Comparison of ENCODE assay signal across 10 cellular contexts in genomic region chr6:125753218-125753936, GRCh38. TPM values are rescaled to one million over a fixed set of nuclear protein-coding genes. Genes with fewer than 3 reads are reported as not detected.
DNase-seq lines count a peak whose midpoint lies in the region; ATAC-seq, FAIRE-seq and TF ChIP-seq lines count a peak whose summit lies in the region.
"Had no signal": no experiment of that assay in that cellular context is flagged by ENCODE, and none has a peak within 500 bp of the region (broad histone marks: within the 10 kb centered on the region; RNA-seq: fewer than 3 reads in every experiment).

No MANE protein-coding gene starts in this region.

- ATAC-seq in pancreas (peak in 2 of 4 donors; percentile 11 to 31), T-helper 17 cell (no peak)
- ATAC-seq: esophagus mucosa had no signal

- TF ChIP-seq POLR2A in thyroid gland (IDR thresholded peaks at IDR 0.05), result no peak

- H3K4me3 ChIP-seq in pancreas, result no peak overlapping the region
- H3K4me3 ChIP-seq in thyroid gland (replicated peaks in 1 of 3), result no peak overlapping the region
- H3K4me3 ChIP-seq in effector memory CD4-positive, alpha-beta T cell (ENCODE audit: insufficient read depth, low read depth, low read length, poor library complexity, severe bottlenecking), result no peak overlapping the region

- H3K27me3 Mint-ChIP-seq in T-helper 17 cell, result peaks cover 43% of the 10 kb centered on the region

- 26 to 34% methylated on average over 5 of the region's 5 CpGs for WGBS in pancreas, 2 donors
- 42 to 49% methylated on average over 5 of the region's 5 CpGs for WGBS in thyroid gland, 2 donors

- H3K36me3 Mint-ChIP-seq in T-helper 17 cell (ENCODE audit: low read depth), result peaks cover 6% of the 10 kb centered on the region

- FAIRE-seq in pancreas (lab: Jason Lieb, UNC), result peak; percentile 91

- DNase-seq in GM03348 (ENCODE audit: low spot score) (peak; percentile 4), NCI-H2171 (lab: John Stamatoyannopoulos, UW) (peak; percentile 21), dermis microvascular lymphatic vessel endothelial cell (ENCODE audit: low read depth in 2 of 2) (peak; percentile 35 to 54), pancreas (peak in 4 of 6 donors; percentile 31 to 64 (median 46)), thyroid gland (no peak), T-helper 17 cell (no peak)
- DNase-seq in activated naive CD4-positive, alpha-beta T cell treated with Interleukin-2 at 50 U/mL for 16 hours, result no peak
- no peak for DNase-seq in effector memory CD4-positive, alpha-beta T cell
- DNase-seq: stimulated activated naive CD4-positive, alpha-beta T cell treated with Interleukin-2 at 50 U/mL for 16 hours had no signal

- H3K27ac ChIP-seq in pancreas (peak overlapping the region in 2 of 4 donors; percentile 8 to 56), thyroid gland (no peak overlapping the region)
- no peak overlapping the region for H3K27ac ChIP-seq in effector memory CD4-positive, alpha-beta T cell (ENCODE audit: insufficient read depth, low read length, poor library complexity, severe bottlenecking)

- no peak overlapping the region for H3K4me3 Mint-ChIP-seq in T-helper 17 cell

- TF ChIP-seq CTCF in pancreas (IDR thresholded peaks at IDR 0.05) (peak in 2 of 4 donors; percentile 23 to 27), thyroid gland (IDR thresholded peaks at IDR 0.05) (peak in 3 of 6 experiments; percentile 50 to 60 (median 56))

- H3K27ac Mint-ChIP-seq in T-helper 17 cell, result no peak overlapping the region

- H3K9me3 ChIP-seq in pancreas, result no peaks in the 10 kb centered on the region
- H3K9me3 ChIP-seq in thyroid gland, result no peaks in the 10 kb centered on the region
- no peaks in the 10 kb centered on the region for H3K9me3 ChIP-seq in T-helper 17 cell (ENCODE audit: control insufficient read depth, low read length, poor library complexity, severe bottlenecking)
- no peaks in the 10 kb centered on the region for H3K9me3 ChIP-seq in effector memory CD4-positive, alpha-beta T cell (ENCODE audit: control insufficient read depth, low read length)

- H3K4me1 ChIP-seq in pancreas, result peaks cover 0 to 20% (median 6%) of the 10 kb centered on the region in 3 donors
- H3K4me1 ChIP-seq in thyroid gland, result no peaks in the 10 kb centered on the region
- peaks cover 10% of the 10 kb centered on the region for H3K4me1 ChIP-seq in effector memory CD4-positive, alpha-beta T cell (ENCODE audit: control insufficient read depth, insufficient read depth, low read length, poor library complexity, severe bottlenecking)

- H3K27me3 ChIP-seq in pancreas (peaks cover 0 to 4% (median 0%) of the 10 kb centered on the region in 4 donors), thyroid gland (no peaks in the 10 kb centered on the region)
- peaks cover 23% of the 10 kb centered on the region for H3K27me3 ChIP-seq in effector memory CD4-positive, alpha-beta T cell (replicated peaks; ENCODE audit: control insufficient read depth, insufficient read depth, low read length, poor library complexity, severe bottlenecking)

- intact Hi-C loops in pancreas (cut with DNase I) (no loop called here), thyroid gland (cut with DNase I) (no loop called here)

- no peaks in the 10 kb centered on the region for H3K36me3 ChIP-seq in pancreas
- H3K36me3 ChIP-seq in thyroid gland, result no peaks in the 10 kb centered on the region
- no peaks in the 10 kb centered on the region for H3K36me3 ChIP-seq in effector memory CD4-positive, alpha-beta T cell (ENCODE audit: control insufficient read depth, insufficient read depth, low read length)

- peaks cover 19% of the 10 kb centered on the region for H3K4me1 Mint-ChIP-seq in T-helper 17 cell

RNA-seq across cellular contexts. Expression of gene HEY2, which starts 3.9 kb away (rescaled TPM):
- total RNA-seq in dermis microvascular lymphatic vessel endothelial cell (under 0.01 TPM in 1 of 2 replicates, not detected in the other), pancreas (1 to 10 TPM; 1.7 to 2.9 (median 2.0) TPM), thyroid gland (1 to 10 TPM; 3.5 to 5.5 (median 5.1) TPM), T-helper 17 cell (under 1 TPM in 1 of 2 donors, not detected in 1; 0.23 TPM)
- polyA plus RNA-seq in pancreas, result 1 to 10 TPM; 1.3 to 1.6 TPM

RNA-seq across cellular contexts. Expression of gene NCOA7, which starts 37.4 kb away (rescaled TPM):
- total RNA-seq in dermis microvascular lymphatic vessel endothelial cell (29.8 and 78.9 TPM in 2 replicates), pancreas (10 to 100 TPM; 12.0 to 66.7 (median 15.5) TPM), thyroid gland (10 to 100 TPM in 3 of 4 donors, 1 to 10 TPM in 1; 9.0 to 36.2 (median 21.8) TPM), T-helper 17 cell (10 to 100 TPM; 49.5 to 62.4 TPM)
- 10 to 100 TPM in 1 of 2 donors, 1 to 10 TPM in 1; 7.4 to 10.4 TPM for polyA plus RNA-seq in pancreas

Comparison
In these comparisons a context has a peak if more than half of its experiments do, and no peak if none do; other contexts are left out.
1. DNase-seq: peak in GM03348 (single experiment), NCI-H2171 (single experiment), dermis microvascular lymphatic vessel endothelial cell (2 of 2) and pancreas (4 of 6); none in activated naive CD4-positive, alpha-beta T cell treated with Interleukin-2 at 50 U/mL for 16 hours (single experiment), thyroid gland (0 of 2), T-helper 17 cell (0 of 3) and effector memory CD4-positive, alpha-beta T cell (0 of 3).